ENCODE assay signal across 1 cellular context in genomic region chr3:150761831-150762661, GRCh38.
TF ChIP-seq lines count a peak whose summit lies in the region.

No MANE protein-coding gene starts in this region.

TF ChIP-seq in HepG2, 621 proteins besides CTCF, POLR2A, EP300 and RAD21 (continued from another document and continues in another):
- TF ChIP-seq HNF1B (CRISPR knock-in tag; IDR thresholded peaks at IDR 0.05) (no peak), ZNF281 (CRISPR knock-in tag; IDR thresholded peaks at IDR 0.05; ENCODE audit: borderline replicate concordance) (no peak), BORCS8-MEF2B (CRISPR knock-in tag; IDR thresholded peaks at IDR 0.05) (peak; percentile 75; the same call in 1 of the 2 replicates), POGZ (CRISPR knock-in tag; IDR thresholded peaks at IDR 0.05) (no peak), SNAPC5 (CRISPR knock-in tag; IDR thresholded peaks at IDR 0.05; ENCODE audit: borderline replicate concordance) (no peak), MYPOP (CRISPR knock-in tag; IDR thresholded peaks at IDR 0.05) (peak; percentile 48; the same call in 1 of the 2 replicates), DPF2 (CRISPR knock-in tag; IDR thresholded peaks at IDR 0.05; ENCODE audit: borderline replicate concordance, low read depth) (no peak), ATF6 (CRISPR knock-in tag; conservative IDR thresholded peaks at IDR 0.05) (no peak), TP53 (CRISPR knock-in tag; conservative IDR thresholded peaks at IDR 0.05) (no peak), RNF219 (CRISPR knock-in tag; IDR thresholded peaks at IDR 0.05) (no peak), ZNF503 (CRISPR knock-in tag; IDR thresholded peaks at IDR 0.05) (no peak), MED13 (CRISPR knock-in tag; IDR thresholded peaks at IDR 0.05) (peak; percentile 19; the same call in 1 of the 2 replicates), PBX3 (CRISPR knock-in tag; IDR thresholded peaks at IDR 0.05; ENCODE audit: borderline replicate concordance) (no peak), ZBTB34 (CRISPR knock-in tag; IDR thresholded peaks at IDR 0.05) (no peak), ARID3A (IDR thresholded peaks at IDR 0.05; ENCODE audit: low read depth, low read length) (no peak), TCF7 (IDR thresholded peaks at IDR 0.05; ENCODE audit: low read depth) (no peak), HNRNPL (IDR thresholded peaks at IDR 0.05; ENCODE audit: low read depth, low read length) (peak; percentile 17; the same call in 1 of the 2 replicates), TRIM22 (IDR thresholded peaks at IDR 0.05) (no peak), ZMYM2 (CRISPR knock-in tag; IDR thresholded peaks at IDR 0.05) (no peak), ZFP1 (CRISPR knock-in tag; IDR thresholded peaks at IDR 0.05) (no peak), ZFP36 (IDR thresholded peaks at IDR 0.05; ENCODE audit: borderline replicate concordance, low read depth, low read length, partially characterized antibody) (no peak), MXD4 (CRISPR knock-in tag; IDR thresholded peaks at IDR 0.05) (0 out of 2 replicates have a peak, but pooled peaks have one; percentile 32), KLF15 (CRISPR knock-in tag; IDR thresholded peaks at IDR 0.05; ENCODE audit: borderline replicate concordance) (no peak), FOXM1 (CRISPR knock-in tag; IDR thresholded peaks at IDR 0.05) (no peak), NFKBIZ (CRISPR knock-in tag; IDR thresholded peaks at IDR 0.05) (no peak), ZNF33A (CRISPR knock-in tag; IDR thresholded peaks at IDR 0.05; ENCODE audit: borderline replicate concordance) (no peak), ZNF709 (CRISPR knock-in tag; IDR thresholded peaks at IDR 0.05) (no peak), POLR2G (IDR thresholded peaks at IDR 0.05; ENCODE audit: low read depth, low read length) (peak; percentile 66), ZNF10 (CRISPR knock-in tag; IDR thresholded peaks at IDR 0.05; ENCODE audit: borderline replicate concordance, low read depth) (no peak), ZNF687 (CRISPR knock-in tag; IDR thresholded peaks at IDR 0.05) (peak; percentile 56), REL (CRISPR knock-in tag; conservative IDR thresholded peaks at IDR 0.05) (no peak), RELA (CRISPR knock-in tag; IDR thresholded peaks at IDR 0.05) (no peak), CCDC6 (CRISPR knock-in tag; IDR thresholded peaks at IDR 0.05) (no peak)
